Comparison of ENCODE assay signal across 7 cellular contexts in genomic region chr1:44405041-44405803, GRCh38. TPM values are rescaled to one million over a fixed set of nuclear protein-coding genes. Genes with fewer than 3 reads are reported as not detected.
DNase-seq lines count a peak whose midpoint lies in the region; ATAC-seq and TF ChIP-seq lines count a peak whose summit lies in the region.

Gene RNF220, plus strand, starts transcription at chr1:44405255.

- H3K4me1 Mint-ChIP-seq in activated CD4-positive, alpha-beta T cell treated with anti-CD3 and anti-CD28 coated beads, Interleukin-2, amount 10 ng/mL, durations not matched to agents 7 days and 5 days: peaks cover 28% of the 10 kb centered on the region
- H3K4me1 Mint-ChIP-seq in endothelial cell (ENCODE audit: unreplicated experiment) (peaks cover 37% of the 10 kb centered on the region), memory B cell (peaks cover 17% of the 10 kb centered on the region)

- peak; percentile 53 for ATAC-seq in memory B cell (ENCODE audit: low read depth)
- no peak for ATAC-seq in GM21737 (IDR thresholded peaks at IDR 0.05; ENCODE audit: unreplicated experiment)

- CTCF ChIA-PET in activated CD4-positive, alpha-beta T cell treated with anti-CD3 and anti-CD28 coated beads, Interleukin-2, amount 10 ng/mL, durations not matched to agents 7 days and 5 days (lab: Charles Lee): no interaction called here

- peak; percentile 67 for DNase-seq in NCI-H2171 (lab: John Stamatoyannopoulos, UW)
- DNase-seq in activated CD4-positive, alpha-beta T cell treated with anti-CD3 and anti-CD28 coated beads, Interleukin-2, amount 10 ng/mL, durations not matched to agents 7 days and 5 days: peak; percentile 33
- peak; percentile 79 for DNase-seq in endothelial cell (ENCODE audit: low spot score)
- peak; percentile 35 to 50 for DNase-seq in memory B cell (ENCODE audit: low spot score in 2 of 2)
- peak in 4 of 6 experiments; percentile 11 to 51 (median 33) for DNase-seq in stimulated activated naive CD4-positive, alpha-beta T cell (lab: John Stamatoyannopoulos, UW)

- peak within 1 kb of the TSS; percentile 33 for H3K4me3 ChIP-seq in GM12875 (ENCODE audit: low read depth, low read length)

- H3K4me3 Mint-ChIP-seq in activated CD4-positive, alpha-beta T cell treated with anti-CD3 and anti-CD28 coated beads, Interleukin-2, amount 10 ng/mL, durations not matched to agents 7 days and 5 days: peak within 1 kb of the TSS; percentile 70
- H3K4me3 Mint-ChIP-seq in endothelial cell (ENCODE audit: unreplicated experiment) (peak within 1 kb of the TSS; percentile 97), memory B cell (peak within 1 kb of the TSS; percentile 81)

- H3K36me3 Mint-ChIP-seq in activated CD4-positive, alpha-beta T cell treated with anti-CD3 and anti-CD28 coated beads, Interleukin-2, amount 10 ng/mL, durations not matched to agents 7 days and 5 days (ENCODE audit: low read depth): no peaks in the 10 kb centered on the region
- H3K36me3 Mint-ChIP-seq in endothelial cell (ENCODE audit: low read depth, unreplicated experiment) (no peaks in the 10 kb centered on the region), memory B cell (no peaks in the 10 kb centered on the region)

- H3K9me3 Mint-ChIP-seq in activated CD4-positive, alpha-beta T cell treated with anti-CD3 and anti-CD28 coated beads, Interleukin-2, amount 10 ng/mL, durations not matched to agents 7 days and 5 days: no peaks in the 10 kb centered on the region
- H3K9me3 Mint-ChIP-seq in endothelial cell (ENCODE audit: unreplicated experiment) (no peaks in the 10 kb centered on the region), memory B cell (no peaks in the 10 kb centered on the region)

- POLR2A ChIA-PET in activated CD4-positive, alpha-beta T cell treated with anti-CD3 and anti-CD28 coated beads, Interleukin-2, amount 10 ng/mL, durations not matched to agents 7 days and 5 days (lab: Charles Lee): no interaction called here

- peaks cover 58% of the 10 kb centered on the region for H3K27me3 Mint-ChIP-seq in activated CD4-positive, alpha-beta T cell treated with anti-CD3 and anti-CD28 coated beads, Interleukin-2, amount 10 ng/mL, durations not matched to agents 7 days and 5 days
- H3K27me3 Mint-ChIP-seq in endothelial cell (ENCODE audit: unreplicated experiment) (peaks cover 4% of the 10 kb centered on the region), memory B cell (peaks cover 30% of the 10 kb centered on the region)

- H3K27ac Mint-ChIP-seq in activated CD4-positive, alpha-beta T cell treated with anti-CD3 and anti-CD28 coated beads, Interleukin-2, amount 10 ng/mL, durations not matched to agents 7 days and 5 days: no peak within 1 kb of the TSS
- H3K27ac Mint-ChIP-seq in endothelial cell (ENCODE audit: unreplicated experiment) (peak within 1 kb of the TSS; percentile 90), memory B cell (peak within 1 kb of the TSS; percentile 45)

- TF ChIP-seq CTCF in GM12875 (IDR thresholded peaks at IDR 0.05; ENCODE audit: borderline replicate concordance, insufficient read depth, low read depth, low read length) (no peak), endothelial cell (IDR thresholded peaks at IDR 0.05; ENCODE audit: unreplicated experiment) (no peak)

RNA-seq across cellular contexts. Expression of gene RNF220, which starts in this region (rescaled TPM):
- total RNA-seq in activated CD4-positive, alpha-beta T cell treated with anti-CD3 and anti-CD28 coated beads, Interleukin-2, amount 10 ng/mL, durations not matched to agents 7 days and 5 days: 10 to 100 TPM; 82.9 to 88.4 TPM
- 87.5 TPM for total RNA-seq in endothelial cell (ENCODE audit: unreplicated experiment)
